Comparison of ENCODE assay signal across 23 cellular contexts in the genomic region with DNA sequence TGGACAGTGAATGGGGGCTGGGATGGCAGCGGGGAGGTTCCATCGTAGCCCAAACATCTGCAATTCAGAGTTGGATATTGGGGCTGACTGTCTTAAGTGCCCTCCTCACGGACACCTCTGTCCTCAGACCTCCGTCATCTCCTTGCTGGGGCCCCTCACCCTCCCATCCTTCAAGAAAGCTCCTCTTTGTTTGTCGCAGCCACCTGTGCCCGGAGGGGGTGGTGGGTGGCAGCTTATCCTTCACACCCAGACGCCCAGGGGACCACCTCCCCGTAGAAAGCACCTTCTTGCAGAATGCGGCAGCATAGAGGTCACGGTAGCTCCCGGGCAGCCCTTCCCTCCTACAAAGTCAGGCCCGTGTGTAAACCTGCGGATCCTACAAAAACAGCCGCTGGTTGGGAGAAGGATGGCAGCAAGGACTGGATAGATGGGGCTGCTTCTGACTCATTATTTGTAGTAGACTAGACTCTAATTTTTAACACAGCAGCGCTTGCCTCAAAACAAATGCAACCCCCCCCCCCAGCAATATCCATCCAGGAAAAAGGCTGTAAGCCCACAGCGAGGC. TPM values are rescaled to one million over a fixed set of nuclear protein-coding genes. Genes with fewer than 3 reads are reported as not detected.
DNase-seq lines count a peak whose midpoint lies in the region; ATAC-seq and TF ChIP-seq lines count a peak whose summit lies in the region.
"Had no signal": no experiment of that assay in that cellular context is flagged by ENCODE, and none has a peak within 500 bp of the region (broad histone marks: within the 10 kb centered on the region; RNA-seq: fewer than 3 reads in every experiment).

No MANE protein-coding gene starts in this region.

- H3K9me3 ChIP-seq in CD4-positive, alpha-beta memory T cell (ENCODE audit: control insufficient read depth in 1 of 2, low read length in 2 of 2) = no peaks in the 10 kb centered on the region
- H3K9me3 ChIP-seq in colonic mucosa = no peaks in the 10 kb centered on the region
- H3K9me3 ChIP-seq: adrenal gland, ovary, thyroid gland had no signal

- peaks cover 0 to 10% (median 3%) of the 10 kb centered on the region in 8 donors for H3K9me3 Mint-ChIP-seq in CD4-positive, alpha-beta memory T cell
- H3K9me3 Mint-ChIP-seq in brain (peaks cover 0 to 13% (median 3%) of the 10 kb centered on the region in 5 experiments), nephron (peaks cover 7% of the 10 kb centered on the region)

- peaks cover 3 to 21% (median 11%) of the 10 kb centered on the region in 4 donors for H3K4me1 Mint-ChIP-seq in CD4-positive, alpha-beta memory T cell
- H3K4me1 Mint-ChIP-seq in brain (peaks cover 31% of the 10 kb centered on the region), nephron (no peaks in the 10 kb centered on the region)

- POLR2A ChIA-PET in CD4-positive, alpha-beta memory T cell (lab: Charles Lee; ENCODE audit: partially characterized antibody) = no interaction called here

- no peaks in the 10 kb centered on the region for H3K36me3 ChIP-seq in CD4-positive, alpha-beta memory T cell (ENCODE audit: insufficient read depth, low read length)
- H3K36me3 ChIP-seq in colonic mucosa = no peaks in the 10 kb centered on the region
- H3K36me3 ChIP-seq: adrenal gland, ovary, thyroid gland had no signal

- TF ChIP-seq CTCF in 22Rv1 (IDR thresholded peaks at IDR 0.05) = no peak
- TF ChIP-seq CTCF in brain (conservative IDR thresholded peaks at IDR 0.05) = no peak
- no peak for TF ChIP-seq CTCF in nephron (IDR thresholded peaks at IDR 0.05; ENCODE audit: unreplicated experiment in 3 of 3)
- TF ChIP-seq CTCF in colonic mucosa (IDR thresholded peaks at IDR 0.05) = no peak

- H3K27me3 ChIP-seq in CD4-positive, alpha-beta memory T cell (ENCODE audit: insufficient read depth, low read length) = peaks cover 23% of the 10 kb centered on the region
- peaks cover 9% of the 10 kb centered on the region for H3K27me3 ChIP-seq in colonic mucosa
- H3K27me3 ChIP-seq: ovary had no signal

- CTCF ChIA-PET in CD4-positive, alpha-beta memory T cell (lab: Charles Lee; ENCODE audit: partially characterized antibody) = no interaction called here

- no peak for ATAC-seq in HG03025 (IDR thresholded peaks at IDR 0.05; ENCODE audit: low FRiP score, unreplicated experiment)

- H3K27ac Mint-ChIP-seq in CD4-positive, alpha-beta memory T cell = peak overlapping the region in 1 of 7 donors; percentile 82
- H3K27ac Mint-ChIP-seq in brain (peak overlapping the region in 2 of 5 experiments; percentile 59 to 84), nephron (no peak overlapping the region)

- peaks cover 20 to 26% of the 10 kb centered on the region in 2 donors for H3K27me3 Mint-ChIP-seq in CD4-positive, alpha-beta memory T cell
- H3K27me3 Mint-ChIP-seq in brain = peaks cover 31% of the 10 kb centered on the region
- peaks cover 59% of the 10 kb centered on the region for H3K27me3 Mint-ChIP-seq in nephron (ENCODE audit: low read depth)

- H3K4me3 Mint-ChIP-seq in CD4-positive, alpha-beta memory T cell = peak overlapping the region in 7 of 8 donors; percentile 31 to 68 (median 60)
- peak overlapping the region; percentile 65 to 80 (median 72) for H3K4me3 Mint-ChIP-seq in brain
- H3K4me3 Mint-ChIP-seq in nephron = peak overlapping the region; percentile 65 to 74 (median 68)

- H3K9ac ChIP-seq in colonic mucosa (ENCODE audit: low read depth in 2 of 2, low read length in 2 of 2) = no peak overlapping the region

- intact Hi-C loops in CD4-positive, alpha-beta memory T cell (cut with micrococcal nuclease) = no loop called here
- intact Hi-C loops in colonic mucosa (cut with DNase I) = no loop called here

- H3K4me1 ChIP-seq in CD4-positive, alpha-beta memory T cell (ENCODE audit: insufficient read depth, low read length) = peaks cover 14% of the 10 kb centered on the region
- H3K4me1 ChIP-seq in colonic mucosa = peaks cover 9% of the 10 kb centered on the region

- DNase-seq in CD4-positive, alpha-beta memory T cell = no peak
- DNase-seq in NCI-H187 (lab: John Stamatoyannopoulos, UW) (no peak), colonic mucosa (no peak)
- no peak for DNase-seq in stimulated activated CD4-positive, alpha-beta T cell treated with anti-CD3 and anti-CD28 coated beads, Interleukin-2, amount 100 ng/mL, for 48 hours
- DNase-seq: activated T-cell treated with anti-CD3 and anti-CD28 coated beads, Interleukin-2, amount 50 U/mL, for 1 hour; AML-193; effector CD8-positive, alpha-beta T cell; IMR-90; mesenchymal stem cell; MM.1S; NCI-H2029 treated with DMSO at 0.1 percent for 48 hours; NCI-H524; SIG-M5; stimulated activated CD4-positive, alpha-beta T cell treated with anti-CD3 and anti-CD28 coated beads, Interleukin-4, amount 100 ng/mL, for 24 hours; T-helper 9 cell had no signal

- H3K27ac ChIP-seq in 22Rv1 (peak overlapping the region; percentile 99), colonic mucosa (no peak overlapping the region)
- no peak overlapping the region for H3K27ac ChIP-seq in CD4-positive, alpha-beta memory T cell (ENCODE audit: low read depth, low read length)
- H3K27ac ChIP-seq: adrenal gland, ovary, thyroid gland had no signal

- no peak overlapping the region for H3K4me3 ChIP-seq in CD4-positive, alpha-beta memory T cell (ENCODE audit: low read length in 2 of 2)
- no peak overlapping the region for H3K4me3 ChIP-seq in colonic mucosa
- H3K4me3 ChIP-seq: ovary, thyroid gland had no signal

- H3K36me3 Mint-ChIP-seq in CD4-positive, alpha-beta memory T cell = peaks cover 0 to 3% of the 10 kb centered on the region in 2 donors
- H3K36me3 Mint-ChIP-seq in brain (no peaks in the 10 kb centered on the region), nephron (ENCODE audit: low read depth) (no peaks in the 10 kb centered on the region)

RNA-seq across cellular contexts. Expression of a gene that starts 1.3 kb away (rescaled TPM):
- total RNA-seq in CD4-positive, alpha-beta memory T cell = 1 to 10 TPM; 1.7 to 1.8 TPM
- 1 to 10 TPM; 1.9 to 2.6 TPM for polyA plus RNA-seq in CD4-positive, alpha-beta memory T cell
- polyA plus RNA-seq in brain (ENCODE audit: insufficient read depth, low read depth, low replicate concordance) = 130 TPM
- total RNA-seq in colonic mucosa = 10 to 100 TPM; 14.7 to 21.6 TPM
- total RNA-seq: IMR-90 had no signal
- polyA plus RNA-seq: keratinocyte had no signal

Comparison
In these comparisons a context has a peak if more than half of its experiments do, and no peak if none do; other contexts are left out.
1. RNA of a gene that starts 1.3 kb away (total RNA-seq): 14.7 to 21.6 TPM in colonic mucosa; 1.7 to 1.8 TPM in CD4-positive, alpha-beta memory T cell; every median in the first group is over 4 times any median in the second.
2. Peak in every context shown above with its lines, with median percentiles within 50 percentile points of each other: H3K4me3 Mint-ChIP-seq.